In genomic region chr3:52099006-52099405, GRCh38 we compare ENCODE assay signal across 14 cellular contexts. TPM values are rescaled to one million over a fixed set of nuclear protein-coding genes. Genes with fewer than 3 reads are reported as not detected.
DNase-seq lines count a peak whose midpoint lies in the region; FAIRE-seq and TF ChIP-seq lines count a peak whose summit lies in the region.
"Had no signal": no experiment of that assay in that cellular context is flagged by ENCODE, and none has a peak within 500 bp of the region (broad histone marks: within the 10 kb centered on the region; RNA-seq: fewer than 3 reads in every experiment).

No MANE protein-coding gene starts in this region.

- peaks cover 2% of the 10 kb centered on the region for H3K27me3 Mint-ChIP-seq in astrocyte (ENCODE audit: low read depth, unreplicated experiment)
- no peaks in the 10 kb centered on the region for H3K27me3 Mint-ChIP-seq in progenitor cell of endocrine pancreas
- no peaks in the 10 kb centered on the region for H3K27me3 Mint-ChIP-seq in osteocyte (ENCODE audit: unreplicated experiment)
- H3K27me3 Mint-ChIP-seq: B cell had no signal

- H3K4me1 ChIP-seq in astrocyte (ENCODE audit: insufficient read depth, low read length), result peaks cover 3% of the 10 kb centered on the region
- peaks cover 0 to 15% of the 10 kb centered on the region in 2 donors for H3K4me1 ChIP-seq in right atrium auricular region
- no peaks in the 10 kb centered on the region for H3K4me1 ChIP-seq in A673 (ENCODE audit: insufficient read depth, low read length, poor library complexity, severe bottlenecking)

- H3K9me3 ChIP-seq in astrocyte (ENCODE audit: insufficient read depth, low read depth, low read length) (no peaks in the 10 kb centered on the region), right atrium auricular region (peaks cover 0 to 11% of the 10 kb centered on the region in 2 donors), A673 (ENCODE audit: low read depth, low read length, poor library complexity, severe bottlenecking) (no peaks in the 10 kb centered on the region)

- CTCF ChIA-PET in A673 (lab: Charles Lee), result no interaction called here

- no peak overlapping the region for H2AFZ ChIP-seq in astrocyte (ENCODE audit: low read depth, low read length)

- TF ChIP-seq CTCF in astrocyte (IDR thresholded peaks at IDR 0.05; ENCODE audit: insufficient read depth, low read depth, low read length) (no peak), right atrium auricular region (IDR thresholded peaks at IDR 0.05) (no peak), progenitor cell of endocrine pancreas (IDR thresholded peaks at IDR 0.05; ENCODE audit: unreplicated experiment) (no peak), A673 (conservative IDR thresholded peaks at IDR 0.05; ENCODE audit: low read depth, low read length) (no peak), osteocyte (IDR thresholded peaks at IDR 0.05) (no peak)

- no peaks in the 10 kb centered on the region for H3K79me2 ChIP-seq in astrocyte (ENCODE audit: insufficient read depth, low read length)

- no peak overlapping the region for H3K4me2 ChIP-seq in astrocyte (ENCODE audit: low read length)

- H3K4me1 Mint-ChIP-seq in astrocyte (ENCODE audit: low read depth, unreplicated experiment), result peaks cover 4% of the 10 kb centered on the region
- H3K4me1 Mint-ChIP-seq in progenitor cell of endocrine pancreas (ENCODE audit: low read depth), result no peaks in the 10 kb centered on the region
- peaks cover 4% of the 10 kb centered on the region for H3K4me1 Mint-ChIP-seq in osteocyte (ENCODE audit: unreplicated experiment)
- H3K4me1 Mint-ChIP-seq: B cell had no signal

- H3K36me3 Mint-ChIP-seq in astrocyte (ENCODE audit: low read depth, unreplicated experiment) (no peaks in the 10 kb centered on the region), progenitor cell of endocrine pancreas (ENCODE audit: insufficient read depth) (peaks cover 14% of the 10 kb centered on the region), osteocyte (ENCODE audit: unreplicated experiment) (peaks cover 17% of the 10 kb centered on the region)

- no peak overlapping the region for H3K9ac ChIP-seq in astrocyte (ENCODE audit: low read length)

- intact Hi-C loops in A673 (cut with micrococcal nuclease; ENCODE audit: unreplicated experiment), result no loop called here

- H3K27ac ChIP-seq in astrocyte (ENCODE audit: low read depth, low read length) (no peak overlapping the region), right atrium auricular region (peak overlapping the region; percentile 45 to 84), A673 (ENCODE audit: low read depth, low read length, poor library complexity, severe bottlenecking) (no peak overlapping the region)
- H3K27ac ChIP-seq: tibial artery had no signal

- BruUV-seq in A673 (replicated peaks; lab: Mats Ljungman, UMichigan), result no TSS peak

- no peak for FAIRE-seq in astrocyte (lab: Jason Lieb, UNC)

- H4K20me1 ChIP-seq in astrocyte (ENCODE audit: insufficient read depth, low read length), result no peaks in the 10 kb centered on the region

- H3K4me3 ChIP-seq in astrocyte (ENCODE audit: insufficient read depth, low read depth, low read length) (no peak overlapping the region), right atrium auricular region (no peak overlapping the region), A673 (ENCODE audit: low read depth, low read length, poor library complexity, severe bottlenecking) (no peak overlapping the region)
- H3K4me3 ChIP-seq: tibial artery had no signal

- H3K27me3 ChIP-seq in astrocyte (ENCODE audit: insufficient read depth, low read length) (no peaks in the 10 kb centered on the region), right atrium auricular region (no peaks in the 10 kb centered on the region), A673 (replicated peaks; ENCODE audit: insufficient read depth, low read depth, low read length, poor library complexity) (no peaks in the 10 kb centered on the region)
- H3K27me3 ChIP-seq: tibial artery had no signal

- H3K27ac Mint-ChIP-seq in astrocyte (ENCODE audit: unreplicated experiment) (no peak overlapping the region), progenitor cell of endocrine pancreas (peak overlapping the region; percentile 51), osteocyte (ENCODE audit: unreplicated experiment) (no peak overlapping the region)
- H3K27ac Mint-ChIP-seq: B cell had no signal

- H3K9me3 Mint-ChIP-seq in astrocyte (ENCODE audit: unreplicated experiment) (peaks cover 2% of the 10 kb centered on the region), progenitor cell of endocrine pancreas (ENCODE audit: low read depth) (peaks cover 18% of the 10 kb centered on the region), osteocyte (ENCODE audit: unreplicated experiment) (peaks cover 14% of the 10 kb centered on the region)

- POLR2A ChIA-PET in A673 (lab: Charles Lee; ENCODE audit: low non-redundant PET), result no interaction called here

- H3K4me3 Mint-ChIP-seq in astrocyte (ENCODE audit: unreplicated experiment), result no peak overlapping the region
- H3K4me3 Mint-ChIP-seq in progenitor cell of endocrine pancreas (ENCODE audit: low read depth), result no peak overlapping the region
- no peak overlapping the region for H3K4me3 Mint-ChIP-seq in osteocyte (ENCODE audit: unreplicated experiment)
- H3K4me3 Mint-ChIP-seq: B cell had no signal

- DNase-seq in HK-2 (ENCODE audit: unreplicated experiment) (peak; percentile 65), astrocyte (ENCODE audit: low read depth) (peak; percentile 38), right atrium auricular region (ENCODE audit: low spot score) (no peak), progenitor cell of endocrine pancreas (ENCODE audit: low spot score, unreplicated experiment) (no peak), A673 (ENCODE audit: low spot score) (no peak), osteocyte (ENCODE audit: extremely low spot score, unreplicated experiment) (no peak), NCI-H748 treated with DMSO at 0.1 percent for 48 hours (lab: John Stamatoyannopoulos, UW) (no peak)
- no peak for DNase-seq in activated CD4-positive, alpha-beta T cell treated with anti-CD3 and anti-CD28 coated beads, Interleukin-2, amount 50 U/mL, for 4 hours
- DNase-seq: activated CD4-positive, alpha-beta T cell treated with anti-CD3 and anti-CD28 coated beads for 48 hours; NCI-H2029; NCI-H510A treated with DMSO at 0.1 percent for 48 hours; OCI-M1; tibial artery had no signal

- H3K36me3 ChIP-seq in astrocyte (ENCODE audit: insufficient read depth, low read length) (no peaks in the 10 kb centered on the region), right atrium auricular region (no peaks in the 10 kb centered on the region), A673 (ENCODE audit: insufficient read depth, low read length, poor library complexity, severe bottlenecking) (no peaks in the 10 kb centered on the region)
- H3K36me3 ChIP-seq: tibial artery had no signal

RNA-seq across cellular contexts. Expression of gene DUSP7, which starts 42.6 kb away (rescaled TPM):
- 24.2 and 24.9 TPM in 2 replicates for total RNA-seq in astrocyte
- 10 to 100 TPM; 17.7 to 33.7 TPM for total RNA-seq in right atrium auricular region
- total RNA-seq in progenitor cell of endocrine pancreas, result 10.1 and 10.3 TPM in 2 replicates
- total RNA-seq in A673 (2021), result 17.2 and 20.1 TPM in 2 replicates
- total RNA-seq in osteocyte, result 19.4 and 21.2 TPM in 2 replicates

RNA-seq across cellular contexts. Expression of gene POC1A, which starts 55.2 kb away (rescaled TPM):
- total RNA-seq in astrocyte (3.1 and 3.7 TPM in 2 replicates), right atrium auricular region (under 1 TPM; 0.47 to 0.78 TPM), progenitor cell of endocrine pancreas (14.4 and 14.5 TPM in 2 replicates), A673 (2021) (16.1 and 17.8 TPM in 2 replicates), osteocyte (4.9 and 5.1 TPM in 2 replicates)

Comparison
In these comparisons a context has a peak if more than half of its experiments do, and no peak if none do; other contexts are left out.
1. DNase-seq: peak in HK-2 (single experiment) and astrocyte (single experiment); none in right atrium auricular region (single experiment), progenitor cell of endocrine pancreas (single experiment), A673 (single experiment), activated CD4-positive, alpha-beta T cell treated with anti-CD3 and anti-CD28 coated beads, Interleukin-2, amount 50 U/mL, for 4 hours (0 of 2), osteocyte (single experiment) and NCI-H748 treated with DMSO at 0.1 percent for 48 hours (single experiment).
2. H3K27ac ChIP-seq: peak in right atrium auricular region (2 of 2); none in astrocyte (single experiment) and A673 (single experiment).